8 cellular contexts compared by ENCODE assay signal in the genomic region with DNA sequence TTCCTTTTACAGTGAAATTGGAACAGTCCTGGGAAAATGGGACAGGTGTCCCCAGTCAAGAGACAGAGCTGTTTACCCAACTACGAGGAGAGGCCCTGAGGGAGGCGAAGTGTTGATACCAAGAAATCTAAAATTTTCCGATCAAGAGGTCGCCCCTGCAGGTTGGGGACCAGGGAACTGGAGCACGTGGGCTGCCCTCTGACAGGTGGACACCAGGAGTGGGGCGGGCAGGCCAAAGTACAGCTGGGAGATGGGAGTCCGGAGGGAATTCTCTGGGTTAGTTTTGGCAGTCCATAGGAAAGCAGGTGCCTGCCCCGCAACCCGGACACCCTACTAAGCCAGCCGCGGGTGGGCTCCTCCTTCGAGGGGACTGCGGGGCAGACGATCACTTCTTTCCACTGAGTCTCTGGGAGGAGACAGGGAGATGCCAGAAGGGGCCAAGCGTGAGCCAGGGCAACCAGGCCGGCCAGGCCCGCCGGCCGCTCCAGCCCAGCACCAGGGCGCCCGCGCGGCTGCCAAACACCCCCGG. TPM values are rescaled to one million over a fixed set of nuclear protein-coding genes. Genes with fewer than 3 reads are reported as not detected.
A peak's percentile ranks its signal among the peaks of the same experiment; 100 is the strongest.
DNase-seq lines count a peak whose midpoint lies in the region; ATAC-seq, FAIRE-seq and TF ChIP-seq lines count a peak whose summit lies in the region.

No MANE protein-coding gene starts in this region.

- peak overlapping the region; percentile 63 for H2AFZ ChIP-seq in mammary epithelial cell (ENCODE audit: low read depth, low read length)

- peak in 1 of 2 experiments; percentile 10; a peak in 5 of 6 replicates for ATAC-seq in A549
- ATAC-seq in HG03354 (IDR thresholded peaks at IDR 0.05; ENCODE audit: poor library complexity, severe bottlenecking, unreplicated experiment), result no peak

- H3K9me3 ChIP-seq in A549 (no peaks in the 10 kb centered on the region), mammary epithelial cell (replicated peaks; ENCODE audit: insufficient read depth, low read length) (no peaks in the 10 kb centered on the region), mononuclear cell (ENCODE audit: low read depth, low read length) (no peaks in the 10 kb centered on the region)

- H3K4me3 ChIP-seq in A549, result peak overlapping the region; percentile 89
- peak overlapping the region; percentile 63 for H3K4me3 ChIP-seq in HFF-Myc (replicated peaks; ENCODE audit: low read depth, low read length)
- peak overlapping the region in 2 of 3 experiments; percentile 22 to 56 for H3K4me3 ChIP-seq in mammary epithelial cell (replicated peaks in 1 of 3; ENCODE audit: insufficient read depth in 1 of 3, low read depth in 2 of 3, low read length in 3 of 3)
- H3K4me3 ChIP-seq in mononuclear cell (ENCODE audit: low read length), result peak overlapping the region; percentile 33

- FAIRE-seq in A549 (lab: Jason Lieb, UNC), result no peak

- no peak for TF ChIP-seq POLR2A in A549 (IDR thresholded peaks at IDR 0.05; ENCODE audit: low read length)

- peak overlapping the region; percentile 99 for H3K4me2 ChIP-seq in A549
- peak overlapping the region; percentile 77 for H3K4me2 ChIP-seq in mammary epithelial cell (ENCODE audit: insufficient read depth, low read depth, low read length)

- intact Hi-C loops in mammary epithelial cell (cut with micrococcal nuclease), result loop anchor here (2.0 kb wide), 2 partner anchors 14 to 84 kb away; no protein-coding TSS in a partner anchor

- dilution Hi-C loops in mammary epithelial cell (cut with HindIII; ENCODE audit: low sequenced_read_pairs), result no loop called here

- peaks cover 21% of the 10 kb centered on the region for H3K4me1 ChIP-seq in A549
- H3K4me1 ChIP-seq in mammary epithelial cell (ENCODE audit: insufficient read depth, low read length), result peaks cover 11% of the 10 kb centered on the region
- H3K4me1 ChIP-seq in mononuclear cell (ENCODE audit: insufficient read depth, low read length), result peaks cover 31% of the 10 kb centered on the region

- no peak for TF ChIP-seq CTCF in A549 (IDR thresholded peaks at IDR 0.05)
- no peak for TF ChIP-seq CTCF in HFF-Myc (IDR thresholded peaks at IDR 0.05; ENCODE audit: low read depth, low read length, missing control alignments)
- no peak for TF ChIP-seq CTCF in mammary epithelial cell (conservative IDR thresholded peaks at IDR 0.05 in 1 of 2, IDR thresholded peaks at IDR 0.05 in 1 of 2; ENCODE audit: extremely low read depth in 1 of 2, insufficient read depth in 1 of 2, low read depth in 1 of 2, low read length in 2 of 2)

- no TSS peak for BruUV-seq in mammary epithelial cell (replicated peaks; lab: Mats Ljungman, UMichigan)

- no peaks in the 10 kb centered on the region for H3K79me2 ChIP-seq in mammary epithelial cell (ENCODE audit: insufficient read depth, low read length)

- in situ Hi-C loops in mammary epithelial cell (cut with MboI; ENCODE audit: low sequenced_read_pairs in 2 of 2), result no loop called here

- TF ChIP-seq RAD21 in A549 (conservative IDR thresholded peaks at IDR 0.05 in 1 of 2, IDR thresholded peaks at IDR 0.05 in 1 of 2), result no peak

- CTCF ChIA-PET in A549 (lab: Yijun Ruan, JAX), result interaction anchor here (0.5 to 4.7 kb wide), 14 partner anchors 11 to 417 kb away, joined by 3 to 30 read pairs (median 5); no protein-coding TSS in a partner anchor
- CTCF ChIA-PET in mammary epithelial cell (lab: Charles Lee; ENCODE audit: low non-redundant PET), result interaction anchor here (0.7 kb wide), 1 partner anchor 84 kb away, joined by 22 read pairs; no protein-coding TSS in a partner anchor

- H4K20me1 ChIP-seq in mammary epithelial cell (ENCODE audit: insufficient read depth, low read length), result no peaks in the 10 kb centered on the region

- POLR2A ChIA-PET in A549 (lab: Yijun Ruan, JAX), result interaction anchor here (0.6 to 1.6 kb wide), 6 partner anchors 11 to 709 kb away, joined by 3 to 7 read pairs (median 4); no protein-coding TSS in a partner anchor

- no peak for TF ChIP-seq EP300 in A549 (IDR thresholded peaks at IDR 0.05)

- H3K36me3 ChIP-seq in mammary epithelial cell (ENCODE audit: insufficient read depth, low read length), result no peaks in the 10 kb centered on the region

- no peak for DNase-seq in A549 (ENCODE audit: low read depth in 1 of 2, low spot score in 1 of 2)
- DNase-seq in HFF-Myc (ENCODE audit: extremely low read depth, low read depth), result no peak
- DNase-seq in mammary epithelial cell, result no peak
- no peak for DNase-seq in stimulated activated CD8-positive, alpha-beta memory T cell treated with anti-CD3 and anti-CD28 coated beads, Interleukin-4, amount 100 ng/mL, for 48 hours
- no peak for DNase-seq in NCI-H2227 treated with DMSO at 0.1 percent for 48 hours (lab: John Stamatoyannopoulos, UW)
- DNase-seq in ecto neural progenitor cell (ENCODE audit: low spot score), result no peak

- H3K27me3 ChIP-seq in mammary epithelial cell (ENCODE audit: insufficient read depth, low read length), result no peaks in the 10 kb centered on the region
- H3K27me3 ChIP-seq in mononuclear cell (ENCODE audit: insufficient read depth, low read length), result peaks cover 6% of the 10 kb centered on the region

- WGBS in A549 (ENCODE audit: missing lambda C conversion rate), result 72% methylated on average over 11 of the region's 24 CpGs
- WGBS in mammary epithelial cell (ENCODE audit: low coverage, missing lambda C conversion rate), result 77% methylated on average over 7 of the region's 24 CpGs

- H3K9ac ChIP-seq in mammary epithelial cell (ENCODE audit: insufficient read depth, low read length), result no peak overlapping the region

- H3K27ac ChIP-seq in A549 (peak overlapping the region; percentile 98 to 99), mammary epithelial cell (ENCODE audit: insufficient read depth, low read depth, low read length) (no peak overlapping the region)

TF ChIP-seq in A549, 52 proteins besides CTCF, POLR2A, EP300 and RAD21:
- TF ChIP-seq CBX8 (IDR thresholded peaks at IDR 0.05), result no peak
- TF ChIP-seq MAX (IDR thresholded peaks at IDR 0.05), result peak; percentile 9; the same call in 1 of the 2 replicates
- no peak for TF ChIP-seq RCOR1 (IDR thresholded peaks at IDR 0.05; ENCODE audit: low read depth, low read length)
- TF ChIP-seq NFE2L2 (conservative IDR thresholded peaks at IDR 0.05; ENCODE audit: low read length), result no peak
- no peak for TF ChIP-seq E2F6 (IDR thresholded peaks at IDR 0.05; ENCODE audit: borderline replicate concordance, low read depth)
- TF ChIP-seq TFCP2L1 (CRISPR knock-in tag; IDR thresholded peaks at IDR 0.05), result no peak
- TF ChIP-seq ZC3H11A (IDR thresholded peaks at IDR 0.05), result no peak
TF ChIP-seq in A549: peak in this region for 1.

RNA-seq across cellular contexts. Expression of gene CAMK1D, which starts 0.9 kb away (rescaled TPM):
- polyA plus RNA-seq in A549 (2011; rRNA removed) (12.5 and 15.0 TPM in 2 replicates), A549 (2017; fragmentation: RNase III; extraction: RNeasy Plus Mini Kit Qiagen cat#74134 plus additional on column Dnase treatment) (6.5 to 7.5 TPM (median 6.6 TPM) in 3 replicates), mammary epithelial cell (0.92 TPM)
- polyA plus RNA-seq in A549 (2012; cell fraction: cytosol; rRNA removed), result 3.2 and 4.0 TPM in 2 replicates
- 4.1 and 5.6 TPM in 2 replicates for polyA plus RNA-seq in A549 (2012; cell fraction: nucleus; rRNA removed)
- 10.0 and 10.2 TPM in 2 replicates for polyA minus RNA-seq in A549 (2011; rRNA and poly(A)+ RNA removed)
- total RNA-seq in mammary epithelial cell (1 to 10 TPM in 1 of 2 donors, under 1 TPM in 1; 0.50 to 1.5 TPM), mononuclear cell (11.0 TPM)
- 0.41 TPM for polyA minus RNA-seq in mammary epithelial cell

Comparison
In these comparisons a context has a peak if more than half of its experiments do, and no peak if none do; other contexts are left out.
1. H3K4me3 ChIP-seq: peak in every context shown above with its lines; median percentile 89 in A549; 63 in HFF-Myc; 39 in mammary epithelial cell; 33 in mononuclear cell.